8 cellular contexts compared by ENCODE assay signal in the genomic region with DNA sequence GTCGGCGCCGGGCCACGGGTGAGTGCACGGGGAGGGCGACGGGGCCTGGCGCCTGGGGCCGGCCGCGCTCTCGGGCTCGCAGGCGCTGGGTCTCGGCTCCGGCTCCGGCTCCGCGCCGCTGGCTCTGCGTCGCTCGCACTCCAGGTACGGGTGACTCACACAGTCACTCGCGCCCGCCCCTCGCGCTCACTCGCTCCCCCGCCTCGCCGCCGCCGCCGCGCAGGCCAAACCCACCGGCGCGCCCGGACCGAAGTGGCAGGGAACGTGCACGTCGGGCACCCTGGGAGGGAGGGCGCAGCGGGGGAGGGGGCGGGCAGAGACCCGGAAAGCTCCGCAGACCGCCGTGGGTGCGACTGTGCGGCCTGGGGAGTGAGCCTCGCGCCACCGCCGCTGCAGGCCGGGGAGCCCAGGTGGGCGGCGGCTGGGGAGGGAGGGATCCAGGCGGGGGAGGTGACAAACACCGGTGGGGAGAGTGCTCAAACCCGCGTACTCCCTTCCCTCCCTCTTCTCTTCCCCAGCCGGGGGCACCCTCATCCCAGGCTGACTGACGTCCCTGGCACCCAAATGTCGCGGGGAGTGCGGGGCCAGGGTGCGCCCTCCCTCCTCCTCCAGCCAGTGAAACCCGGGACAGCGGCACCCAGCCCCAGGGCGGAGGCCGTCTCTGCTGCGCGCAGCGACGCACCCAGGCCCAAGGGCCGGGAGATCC.
DNase-seq lines count a peak whose midpoint lies in the region; ATAC-seq, FAIRE-seq and TF ChIP-seq lines count a peak whose summit lies in the region.

No MANE protein-coding gene starts in this region.

- H3K4me3 ChIP-seq in pancreas (peak overlapping the region; percentile 46 to 81 (median 77)), uterus (peak overlapping the region; percentile 20 to 36)

- DNase-seq in NCI-H1436 (lab: John Stamatoyannopoulos, UW) (peak; percentile 66), NCI-H1436 treated with DMSO at 0.1 percent for 48 hours (lab: John Stamatoyannopoulos, UW) (no peak), M059J (ENCODE audit: low read depth) (peak; percentile 21), glutamatergic neuron (peak; percentile 57), pancreas (peak; percentile 83 to 95 (median 93)), uterus (peak in 1 of 2 donors; percentile 16)
- DNase-seq in activated T-cell treated with anti-CD3 and anti-CD28 coated beads, Interleukin-2, amount 50 U/mL, for 4 hours, result peak; percentile 11

- peaks cover 6% of the 10 kb centered on the region for H3K4me1 Mint-ChIP-seq in activated T-cell treated with anti-CD3 and anti-CD28 coated beads, Interleukin-2, amount 50 U/mL, for 4 hours (ENCODE audit: low read depth)
- peaks cover 10% of the 10 kb centered on the region for H3K4me1 Mint-ChIP-seq in glutamatergic neuron (ENCODE audit: low read depth, unreplicated experiment)

- H3K9me3 ChIP-seq in pancreas (no peaks in the 10 kb centered on the region), uterus (no peaks in the 10 kb centered on the region)

- WGBS in pancreas, 2 donors, result 1% methylated on average over 38 to 80 of the region's 80 CpGs

- FAIRE-seq in pancreas (lab: Jason Lieb, UNC), result no peak

- H3K27me3 ChIP-seq in pancreas (no peaks in the 10 kb centered on the region), uterus (no peaks in the 10 kb centered on the region)

- peak; percentile 81 to 84 for ATAC-seq in activated T-cell treated with anti-CD3 and anti-CD28 coated beads, Interleukin-2, amount 50 U/mL, for 4 hours
- ATAC-seq in pancreas (peak; percentile 79 to 90 (median 88)), GM19467 (IDR thresholded peaks at IDR 0.05; ENCODE audit: unreplicated experiment) (no peak)

- H3K4me3 Mint-ChIP-seq in activated T-cell treated with anti-CD3 and anti-CD28 coated beads, Interleukin-2, amount 50 U/mL, for 4 hours, result no peak overlapping the region
- H3K4me3 Mint-ChIP-seq in glutamatergic neuron (ENCODE audit: unreplicated experiment), result no peak overlapping the region

- intact Hi-C loops in pancreas (cut with DNase I) (no loop called here), uterus (cut with DNase I; ENCODE audit: low total_unique reads) (no loop called here)

- no peaks in the 10 kb centered on the region for H3K36me3 Mint-ChIP-seq in activated T-cell treated with anti-CD3 and anti-CD28 coated beads, Interleukin-2, amount 50 U/mL, for 4 hours (ENCODE audit: insufficient read depth)
- no peaks in the 10 kb centered on the region for H3K36me3 Mint-ChIP-seq in glutamatergic neuron (ENCODE audit: unreplicated experiment)

- TF ChIP-seq CTCF in glutamatergic neuron (IDR thresholded peaks at IDR 0.05; ENCODE audit: partially characterized antibody, unreplicated experiment), result no peak
- no peak for TF ChIP-seq CTCF in pancreas (IDR thresholded peaks at IDR 0.05)
- no peak for TF ChIP-seq CTCF in uterus (IDR thresholded peaks at IDR 0.05)

- H3K9me3 Mint-ChIP-seq in activated T-cell treated with anti-CD3 and anti-CD28 coated beads, Interleukin-2, amount 50 U/mL, for 4 hours, result no peaks in the 10 kb centered on the region
- peaks cover 4% of the 10 kb centered on the region for H3K9me3 Mint-ChIP-seq in glutamatergic neuron (ENCODE audit: unreplicated experiment)

- H3K27ac ChIP-seq in pancreas (peak overlapping the region; percentile 87 to 94 (median 90)), uterus (no peak overlapping the region)

- TF ChIP-seq POLR2A in uterus (IDR thresholded peaks at IDR 0.05), result no peak

- peaks cover 55% of the 10 kb centered on the region for H3K27me3 Mint-ChIP-seq in activated T-cell treated with anti-CD3 and anti-CD28 coated beads, Interleukin-2, amount 50 U/mL, for 4 hours (ENCODE audit: low read depth)
- H3K27me3 Mint-ChIP-seq in glutamatergic neuron (ENCODE audit: unreplicated experiment), result peaks cover 12% of the 10 kb centered on the region

- H3K4me1 ChIP-seq in pancreas (peaks cover 0 to 9% (median 4%) of the 10 kb centered on the region in 3 donors), uterus (no peaks in the 10 kb centered on the region)

- H3K36me3 ChIP-seq in pancreas, result no peaks in the 10 kb centered on the region
- H3K36me3 ChIP-seq in uterus, result no peaks in the 10 kb centered on the region

- H3K27ac Mint-ChIP-seq in glutamatergic neuron (ENCODE audit: unreplicated experiment), result no peak overlapping the region

Comparison
In these comparisons a context has a peak if more than half of its experiments do, and no peak if none do; other contexts are left out.
1. H3K27ac ChIP-seq: peak in pancreas (4 of 4); none in uterus (0 of 2).